ENCODE assay signal across 20 cellular contexts in the genomic region with DNA sequence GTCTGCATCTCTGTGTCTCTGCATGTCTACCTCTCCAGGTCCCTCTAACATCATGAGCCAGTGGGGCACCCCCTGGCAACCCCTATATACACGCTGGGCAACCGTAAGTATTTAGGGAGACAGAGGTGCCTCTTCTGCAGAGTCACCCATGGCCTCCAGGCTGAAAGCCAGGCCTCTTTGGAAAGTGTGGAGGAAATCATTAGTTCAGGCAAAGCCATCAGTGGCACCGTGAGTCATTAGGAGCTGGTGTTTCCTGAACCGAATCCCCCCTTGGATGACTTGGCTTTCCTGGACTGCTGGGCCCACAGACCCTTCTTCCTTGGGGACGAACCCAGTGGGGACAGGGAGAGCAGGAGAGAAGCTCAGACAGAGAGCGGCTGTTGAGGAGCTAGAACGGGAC.
"Had no signal": no experiment of that assay in that cellular context is flagged by ENCODE, and none has a peak within 500 bp of the region (broad histone marks: within the 10 kb centered on the region; RNA-seq: fewer than 3 reads in every experiment).

No MANE protein-coding gene starts in this region.

- FAIRE-seq: endometrium, kidney, pancreas had no signal

- DNase-seq: cortex of kidney; effector memory CD4-positive, alpha-beta T cell; foreskin fibroblast; kidney; left colon; left ventricle myocardium superior; mesenchymal stem cell; midbrain; occipital lobe; right cardiac atrium; stimulated activated CD4-positive, alpha-beta T cell treated with anti-CD3 and anti-CD28 coated beads, Interleukin-2, amount 100 ng/mL, for 48 hours; stimulated activated naive CD8-positive, alpha-beta T cell treated with anti-CD3 and anti-CD28 coated beads, Interleukin-15, Interleukin-2, amounts not matched to agents 100 U/mL and 50 U/mL, for 24 hours; thyroid gland had no signal

- ATAC-seq: left colon; left ventricle myocardium superior; pancreas; right cardiac atrium; stimulated activated naive CD8-positive, alpha-beta T cell treated with anti-CD3 and anti-CD28 coated beads, Interleukin-15, Interleukin-2, amounts not matched to agents 100 U/mL and 50 U/mL, for 24 hours had no signal

- H3K27me3 ChIP-seq: pancreas, thyroid gland had no signal

- H3K9me3 ChIP-seq: esophagus muscularis mucosa, pancreas, suprapubic skin, thyroid gland had no signal

- H3K4me3 ChIP-seq: esophagus muscularis mucosa, lung, neural progenitor cell, pancreas, smooth muscle cell, suprapubic skin, thyroid gland had no signal

- H3K36me3 ChIP-seq: esophagus muscularis mucosa, neural progenitor cell, pancreas, suprapubic skin, thyroid gland had no signal

- H3K4me1 ChIP-seq: neural progenitor cell, pancreas, suprapubic skin, thyroid gland had no signal

- H3K27ac ChIP-seq: esophagus muscularis mucosa, neural progenitor cell, pancreas, suprapubic skin, thyroid gland had no signal

- H3K9ac ChIP-seq: neural progenitor cell had no signal
